In the genomic region with DNA sequence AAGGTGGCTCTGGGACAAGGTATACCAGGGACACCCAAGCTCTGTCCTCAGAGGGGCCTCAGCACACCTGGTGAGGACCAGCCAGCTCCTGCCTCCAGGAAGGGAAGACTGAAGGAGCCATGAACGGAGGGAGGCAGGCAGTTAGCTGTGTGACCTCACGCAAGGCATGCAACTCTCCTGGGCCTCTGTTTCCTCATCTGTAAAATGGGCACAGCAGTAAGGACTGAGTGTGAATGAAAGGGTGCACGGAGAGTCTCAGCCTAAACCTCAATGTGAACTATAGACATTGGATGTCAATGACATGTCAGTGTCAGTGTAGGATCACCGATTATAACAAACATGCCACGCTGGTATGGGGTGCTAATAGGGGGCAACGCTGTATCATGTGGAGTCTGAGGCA, we compare ENCODE assay signal across 1 cellular context.
TF ChIP-seq lines count a peak whose summit lies in the region.

No MANE protein-coding gene starts in this region.

TF ChIP-seq in HepG2, 621 proteins besides CTCF, POLR2A, EP300 and RAD21:
- peak; percentile 86 for TF ChIP-seq ZMYM3 (CRISPR knock-in tag; IDR thresholded peaks at IDR 0.05)
- TF ChIP-seq BRF2 (CRISPR knock-in tag; IDR thresholded peaks at IDR 0.05): no peak
- TF ChIP-seq TOE1 (CRISPR knock-in tag; IDR thresholded peaks at IDR 0.05): no peak
- TF ChIP-seq POLR2AphosphoS2 (IDR thresholded peaks at IDR 0.05; ENCODE audit: low read depth, low read length): 0 out of 2 replicates have a peak, but pooled peaks have one; percentile 29
- 0 out of 2 replicates have a peak, but pooled peaks have one; percentile 53 for TF ChIP-seq ADNP (CRISPR knock-in tag; IDR thresholded peaks at IDR 0.05)
- TF ChIP-seq ZNF629 (CRISPR knock-in tag; conservative IDR thresholded peaks at IDR 0.05): peak; percentile 96
- TF ChIP-seq PHF21A (CRISPR knock-in tag; IDR thresholded peaks at IDR 0.05): no peak
